ENCODE assay signal across 20 cellular contexts in the genomic region with DNA sequence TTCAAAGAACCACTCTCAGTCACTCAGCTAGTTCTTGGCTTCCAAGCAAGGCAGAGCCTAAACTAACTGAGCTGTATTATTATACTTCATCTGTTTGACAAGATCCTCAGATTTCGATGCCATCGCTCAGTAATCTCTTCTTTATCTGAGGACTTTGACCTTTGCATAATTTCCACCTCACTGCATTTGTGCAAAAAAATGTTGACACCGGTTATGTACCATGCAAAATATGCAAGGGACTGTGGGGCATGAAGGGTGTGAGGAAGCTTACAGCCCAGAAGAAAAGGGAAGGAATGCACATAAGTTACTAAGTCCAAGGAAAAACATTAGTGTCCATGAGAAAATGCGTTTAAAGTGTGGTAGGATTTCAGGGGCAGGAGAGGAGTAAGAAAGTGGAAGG.
"Had no signal": no experiment of that assay in that cellular context is flagged by ENCODE, and none has a peak within 500 bp of the region (broad histone marks: within the 10 kb centered on the region; RNA-seq: fewer than 3 reads in every experiment).

No MANE protein-coding gene starts in this region.

- H3K9me3 ChIP-seq: MG63, SK-N-SH had no signal

- H3K36me3 ChIP-seq: MG63 had no signal

- H3K9ac ChIP-seq: SK-N-SH had no signal

- H3K4me3 ChIP-seq: MG63 had no signal

- H3K27me3 ChIP-seq: MG63 had no signal

- DNase-seq: Karpas-422, KG1, MG63, NCI-H1092, NCI-H1105 treated with DMSO at 0.1 percent for 48 hours, NCI-H1417 treated with DMSO at 0.1 percent for 48 hours, NCI-H146, NCI-H1694 treated with DMSO at 0.1 percent for 48 hours, NCI-H1930, NCI-H2081, NCI-H2107, NCI-H446, NCI-H510A treated with DMSO at 0.1 percent for 48 hours, NCI-H69, NCI-H82, SHP77, SK-N-SH, SW 1271, T-cell had no signal

- ATAC-seq: T-cell had no signal

- H3K27ac ChIP-seq: RWPE1 had no signal

- H3K4me2 ChIP-seq: SK-N-SH had no signal
